ENCODE assay signal across 26 cellular contexts in the genomic region with DNA sequence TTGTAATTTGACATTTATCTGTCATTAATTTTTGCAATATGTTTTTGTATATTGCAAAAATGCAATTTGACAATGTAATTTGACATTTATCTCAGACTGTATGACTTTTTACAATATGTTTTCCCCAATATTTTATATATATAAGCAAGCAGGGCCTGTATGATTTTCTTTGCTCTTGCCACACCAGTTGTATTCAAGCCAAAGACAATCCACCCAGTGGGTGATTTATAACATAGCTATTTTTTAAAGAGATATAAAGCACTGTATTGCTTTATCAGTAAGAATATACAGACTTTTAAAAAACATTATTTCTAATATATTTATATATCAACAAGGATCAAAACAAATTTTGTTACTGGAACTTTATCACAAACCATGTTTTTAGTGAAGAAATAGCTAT.
"Had no signal": no experiment of that assay in that cellular context is flagged by ENCODE, and none has a peak within 500 bp of the region (broad histone marks: within the 10 kb centered on the region; RNA-seq: fewer than 3 reads in every experiment).

No MANE protein-coding gene starts in this region.

- ATAC-seq: activated CD4-positive, alpha-beta T cell treated with anti-CD3 and anti-CD28 coated beads for 36 hours; activated CD8-positive, alpha-beta memory T cell treated with anti-CD3 and anti-CD28 coated beads, Interleukin-2, amount 10 ng/mL, durations not matched to agents 7 days and 5 days; activated CD8-positive, alpha-beta T cell treated with anti-CD3 and anti-CD28 coated beads, Interleukin-2, amount 10 ng/mL, durations not matched to agents 7 days and 5 days; activated naive CD8-positive, alpha-beta T cell treated with anti-CD3 and anti-CD28 coated beads, Interleukin-2, amount 50 U/mL, for 24 hours; esophagus mucosa; foreskin keratinocyte; gastrocnemius medialis; heart left ventricle had no signal

- H3K4me1 ChIP-seq: ascending aorta, breast epithelium, heart left ventricle had no signal

- H3K9me3 ChIP-seq: ascending aorta, breast epithelium, gastrocnemius medialis, heart left ventricle had no signal

- DNase-seq: activated CD4-positive, alpha-beta memory T cell treated with anti-CD3 and anti-CD28 coated beads for 36 hours; activated CD4-positive, alpha-beta T cell treated with anti-CD3 and anti-CD28 coated beads for 36 hours; activated CD4-positive, alpha-beta T cell treated with anti-CD3 and anti-CD28 coated beads, Interleukin-2, amount 10 ng/mL, durations not matched to agents 24 days and 14 days; activated CD4-positive, CD25-positive, alpha-beta regulatory T cell; activated CD4-positive, CD25-positive, alpha-beta regulatory T cell treated with anti-CD3 and anti-CD28 coated beads, Interleukin-2, amount 50 U/mL, for 72 hours; activated CD8-positive, alpha-beta memory T cell treated with anti-CD3 and anti-CD28 coated beads, Interleukin-2, amount 10 ng/mL, durations not matched to agents 7 days and 5 days; activated CD8-positive, alpha-beta memory T cell treated with anti-CD3 and anti-CD28 coated beads, Interleukin-2, amount 50 U/mL, for 4 hours; activated CD8-positive, alpha-beta T cell treated with anti-CD3 and anti-CD28 coated beads, Interleukin-2, amount 10 ng/mL, durations not matched to agents 7 days and 5 days; activated effector memory CD4-positive, alpha-beta T cell treated with anti-CD3 and anti-CD28 coated beads, Interleukin-2, amount 50 U/mL, for 16 hours; activated naive CD4-positive, alpha-beta T cell treated with anti-CD3 and anti-CD28 coated beads for 36 hours; activated naive CD8-positive, alpha-beta T cell treated with anti-CD3 and anti-CD28 coated beads for 36 hours; activated naive CD8-positive, alpha-beta T cell treated with anti-CD3 and anti-CD28 coated beads, Interleukin-2, amount 50 U/mL, for 24 hours; activated T-cell treated with anti-CD3 and anti-CD28 coated beads, Interleukin-2, amount 50 U/mL, for 1 hour; activated T-cell treated with anti-CD3 and anti-CD28 coated beads, Interleukin-2, amount 50 U/mL, for 48 hours; dorsolateral prefrontal cortex; effector memory CD4-positive, alpha-beta T cell; endodermal cell; foreskin keratinocyte; gastrocnemius medialis; glutamatergic neuron; heart left ventricle; T-helper 2 cell had no signal

- H3K36me3 ChIP-seq: ascending aorta, breast epithelium, gastrocnemius medialis, heart left ventricle had no signal

- H3K4me3 ChIP-seq: ascending aorta, breast epithelium, coronary artery, gastrocnemius medialis, heart left ventricle had no signal

- H3K27ac ChIP-seq: ascending aorta, breast epithelium, coronary artery, dorsolateral prefrontal cortex, gastrocnemius medialis, heart left ventricle had no signal

- H3K27me3 ChIP-seq: ascending aorta, breast epithelium, dorsolateral prefrontal cortex, foreskin keratinocyte, gastrocnemius medialis, heart left ventricle had no signal
